Comparison of ENCODE assay signal across 1 cellular context in genomic region chr1:179954494-179955317, GRCh38.
TF ChIP-seq lines count a peak whose summit lies in the region.

TSS of gene CEP350 (plus strand) at chr1:179954810. CDS start at chr1:179986182, 31,372 bp downstream.

TF ChIP-seq in K562, 482 proteins besides CTCF, POLR2A, EP300 and RAD21 (continued from another document and continues in another):
- TF ChIP-seq ZNF639 (CRISPR knock-in tag; conservative IDR thresholded peaks at IDR 0.05 in 1 of 2, IDR thresholded peaks at IDR 0.05 in 1 of 2) (peak in 1 of 2 experiments; percentile 91; a peak in 1 of 4 replicates), BCLAF1 (IDR thresholded peaks at IDR 0.05; ENCODE audit: borderline replicate concordance in 1 of 2, control insufficient read depth in 1 of 2, low read depth in 2 of 2, low read length in 1 of 2) (0 out of 4 replicates have a peak, but pooled peaks of 1 of the 2 experiments have one; percentile 81), KDM4B (IDR thresholded peaks at IDR 0.05; ENCODE audit: borderline replicate concordance in 2 of 2, low read depth in 1 of 2) (peak in 1 of 2 experiments; percentile 58; a peak in 2 of 4 replicates), USF2 (CRISPR knock-in tag; IDR thresholded peaks at IDR 0.05) (no peak), TARDBP (IDR thresholded peaks at IDR 0.05) (peak; percentile 84), CC2D1A (IDR thresholded peaks at IDR 0.05) (no peak), ARID3A (IDR thresholded peaks at IDR 0.05; ENCODE audit: borderline replicate concordance, low read depth, low read length) (0 out of 2 replicates have a peak, but pooled peaks have one; percentile 8), ZNF253 (CRISPR knock-in tag; conservative IDR thresholded peaks at IDR 0.05) (no peak), ARHGAP35 (IDR thresholded peaks at IDR 0.05; ENCODE audit: partially characterized antibody) (peak; percentile 96), BHLHE40 (IDR thresholded peaks at IDR 0.05; ENCODE audit: low read length) (peak; percentile 54; the same call in 1 of the 2 replicates), TFAP4 (CRISPR knock-in tag; IDR thresholded peaks at IDR 0.05; ENCODE audit: borderline replicate concordance) (peak; percentile 93), E2F1 (CRISPR knock-in tag; IDR thresholded peaks at IDR 0.05) (no peak; the same call in 1 of the 2 replicates), BDP1 (IDR thresholded peaks at IDR 0.05; ENCODE audit: insufficient read depth, insufficient read length) (no peak), PREB (CRISPR knock-in tag; IDR thresholded peaks at IDR 0.05) (no peak), UBTF (IDR thresholded peaks at IDR 0.05; ENCODE audit: borderline replicate concordance in 1 of 2, low read depth in 2 of 2, low read length in 2 of 2) (peak; percentile 93 to 96), PTRF (tag; IDR thresholded peaks at IDR 0.05) (no peak), CBX8 (IDR thresholded peaks at IDR 0.05; ENCODE audit: borderline replicate concordance, extremely low read depth, low read depth, low read length, poor library complexity, severe bottlenecking) (no peak), PHB (CRISPR knock-in tag; IDR thresholded peaks at IDR 0.05) (no peak), THRAP3 (IDR thresholded peaks at IDR 0.05; ENCODE audit: borderline replicate concordance) (no peak), TCF15 (CRISPR knock-in tag; IDR thresholded peaks at IDR 0.05) (no peak), HBP1 (CRISPR knock-in tag; IDR thresholded peaks at IDR 0.05) (peak; percentile 75; the same call in 1 of the 2 replicates), CCNT2 (IDR thresholded peaks at IDR 0.05; ENCODE audit: borderline replicate concordance, extremely low read depth, insufficient read length, low read depth, low read length) (peak; percentile 94), KLF16 (IDR thresholded peaks at IDR 0.05) (no peak), SMAD1 (IDR thresholded peaks at IDR 0.05; ENCODE audit: low read depth, low read length, partially characterized antibody) (peak; percentile 46), TBP (optimal IDR thresholded peaks at IDR 0.05; ENCODE audit: low read depth, low read length) (peak; percentile 92), HMG20B (CRISPR knock-in tag; IDR thresholded peaks at IDR 0.05) (no peak), FOXO4 (CRISPR knock-in tag; IDR thresholded peaks at IDR 0.05) (0 out of 2 replicates have a peak, but pooled peaks have one; percentile 70), YY1 (IDR thresholded peaks at IDR 0.05; ENCODE audit: borderline replicate concordance in 1 of 3, control insufficient read depth in 1 of 3, extremely low read depth in 1 of 3, insufficient read depth in 3 of 3, insufficient read length in 1 of 3, insufficient replicate concordance in 2 of 3, low read depth in 1 of 3, low read length in 2 of 3) (peak; percentile 98 to 99 (median 99)), TSC22D4 (tag; IDR thresholded peaks at IDR 0.05) (no peak), TAF15 (IDR thresholded peaks at IDR 0.05; ENCODE audit: low read depth, low read length) (no peak), NR1H2 (CRISPR knock-in tag; IDR thresholded peaks at IDR 0.05) (peak; percentile 95; the same call in 1 of the 2 replicates), CUX1 (CRISPR knock-in tag; IDR thresholded peaks at IDR 0.05) (no peak), ZNF778 (CRISPR knock-in tag; IDR thresholded peaks at IDR 0.05) (no peak)
